ENCODE assay signal across 20 cellular contexts in the genomic region with DNA sequence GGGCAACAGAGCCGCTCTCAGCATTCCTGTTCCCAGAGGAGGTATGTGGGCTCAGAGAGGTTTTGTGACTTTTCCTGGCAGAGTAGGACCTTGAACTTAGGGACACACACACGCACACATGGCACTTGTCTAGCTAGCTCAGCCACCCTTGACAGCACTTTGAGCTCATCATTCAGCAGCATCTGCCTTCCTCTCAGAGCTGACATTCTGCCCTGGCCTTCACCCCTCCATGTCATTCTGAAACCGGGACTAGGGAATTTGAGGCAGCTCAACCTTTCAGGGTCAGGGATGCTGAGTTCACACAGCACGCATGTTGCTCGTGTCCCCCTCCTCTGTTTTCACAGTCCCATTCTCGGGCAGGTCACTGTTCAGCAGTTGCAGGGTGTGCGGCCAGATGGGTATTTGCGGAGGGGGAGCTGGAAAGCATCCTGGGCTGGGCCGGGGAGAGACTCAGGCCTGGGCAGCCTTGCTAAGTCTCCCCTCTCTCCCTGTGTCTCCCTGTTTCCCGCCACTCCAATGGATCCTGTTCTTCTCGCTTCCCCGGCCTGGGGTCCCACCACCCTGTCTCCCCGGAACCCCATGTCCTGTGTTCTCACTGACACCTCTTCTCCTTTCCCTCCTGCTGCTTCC.
"Had no signal": no experiment of that assay in that cellular context is flagged by ENCODE, and none has a peak within 500 bp of the region (broad histone marks: within the 10 kb centered on the region; RNA-seq: fewer than 3 reads in every experiment).

No MANE protein-coding gene starts in this region.

- H3K4me1 Mint-ChIP-seq: activated CD4-positive, alpha-beta T cell treated with anti-CD3 and anti-CD28 coated beads, Interleukin-2, amount 10 ng/mL, durations not matched to agents 24 days and 14 days; activated naive CD4-positive, alpha-beta T cell treated with anti-CD3 and anti-CD28 coated beads, Interleukin-2, amount 10 ng/mL, durations not matched to agents 7 days and 5 days; immature natural killer cell; memory B cell; naive thymus-derived CD8-positive, alpha-beta T cell had no signal

- H3K36me3 Mint-ChIP-seq: activated naive CD4-positive, alpha-beta T cell treated with anti-CD3 and anti-CD28 coated beads, Interleukin-2, amount 10 ng/mL, durations not matched to agents 7 days and 5 days; immature natural killer cell; memory B cell; naive thymus-derived CD8-positive, alpha-beta T cell had no signal

- H3K4me3 Mint-ChIP-seq: activated CD4-positive, alpha-beta T cell treated with anti-CD3 and anti-CD28 coated beads, Interleukin-2, amount 10 ng/mL, durations not matched to agents 24 days and 14 days; activated CD8-positive, alpha-beta T cell treated with anti-CD3 and anti-CD28 coated beads for 36 hours; activated naive CD4-positive, alpha-beta T cell treated with anti-CD3 and anti-CD28 coated beads, Interleukin-2, amount 10 ng/mL, durations not matched to agents 7 days and 5 days; activated T-cell treated with anti-CD3 and anti-CD28 coated beads, Interleukin-2, amount 50 U/mL, for 4 hours; immature natural killer cell; memory B cell; naive thymus-derived CD8-positive, alpha-beta T cell; stimulated activated naive CD8-positive, alpha-beta T cell treated with anti-CD3 and anti-CD28 coated beads, Interleukin-15, Interleukin-2, amounts not matched to agents 100 ng/mL and 50 ng/mL, for 24 hours; T-helper 1 cell treated with Interleukin-12 subunit alpha and Interleukin-12 subunit beta and Interleukin-4 antibody, amounts not matched to agents 30 μg/mL and 1 μg/mL, for 36 hours had no signal

- ATAC-seq: activated CD8-positive, alpha-beta T cell treated with anti-CD3 and anti-CD28 coated beads for 36 hours; activated T-cell treated with anti-CD3 and anti-CD28 coated beads, Interleukin-2, amount 50 U/mL, for 4 hours; gastroesophageal sphincter; naive thymus-derived CD8-positive, alpha-beta T cell had no signal

- H3K36me3 ChIP-seq: ascending aorta, esophagus muscularis mucosa, gastroesophageal sphincter, heart right ventricle, transverse colon, uterus had no signal

- H3K4me1 ChIP-seq: uterus had no signal

- H3K4me3 ChIP-seq: esophagus muscularis mucosa, gastroesophageal sphincter, heart right ventricle, transverse colon, uterus had no signal

- H3K27me3 ChIP-seq: ascending aorta, esophagus muscularis mucosa, transverse colon, uterus had no signal

- H3K9me3 ChIP-seq: ascending aorta, esophagus muscularis mucosa, gastroesophageal sphincter, heart right ventricle, transverse colon, uterus had no signal

- H3K27ac ChIP-seq: ascending aorta, esophagus muscularis mucosa, gastroesophageal sphincter, heart right ventricle, transverse colon, uterus had no signal

- H3K9me3 Mint-ChIP-seq: activated CD4-positive, alpha-beta T cell treated with anti-CD3 and anti-CD28 coated beads, Interleukin-2, amount 10 ng/mL, durations not matched to agents 24 days and 14 days; activated CD8-positive, alpha-beta T cell treated with anti-CD3 and anti-CD28 coated beads for 36 hours; activated naive CD4-positive, alpha-beta T cell treated with anti-CD3 and anti-CD28 coated beads, Interleukin-2, amount 10 ng/mL, durations not matched to agents 7 days and 5 days; activated T-cell treated with anti-CD3 and anti-CD28 coated beads, Interleukin-2, amount 50 U/mL, for 4 hours; immature natural killer cell; memory B cell; naive thymus-derived CD8-positive, alpha-beta T cell; stimulated activated naive CD8-positive, alpha-beta T cell treated with anti-CD3 and anti-CD28 coated beads, Interleukin-15, Interleukin-2, amounts not matched to agents 100 ng/mL and 50 ng/mL, for 24 hours; T-helper 1 cell treated with Interleukin-12 subunit alpha and Interleukin-12 subunit beta and Interleukin-4 antibody, amounts not matched to agents 30 μg/mL and 1 μg/mL, for 36 hours had no signal

- DNase-seq: activated CD4-positive, alpha-beta T cell treated with anti-CD3 and anti-CD28 coated beads, Interleukin-2, amount 10 ng/mL, durations not matched to agents 24 days and 14 days; activated CD8-positive, alpha-beta T cell treated with anti-CD3 and anti-CD28 coated beads for 36 hours; activated naive CD4-positive, alpha-beta T cell treated with anti-CD3 and anti-CD28 coated beads, Interleukin-2, amount 10 ng/mL, durations not matched to agents 7 days and 5 days; activated T-cell treated with anti-CD3 and anti-CD28 coated beads, Interleukin-2, amount 50 U/mL, for 4 hours; cerebellar nuclear complex; cortex of kidney; effector CD4-positive, alpha-beta T cell; heart right ventricle; immature natural killer cell; naive thymus-derived CD8-positive, alpha-beta T cell; occipital lobe; stimulated activated CD4-positive, alpha-beta T cell treated with anti-CD3 and anti-CD28 coated beads, Interleukin-2, amount 100 ng/mL, for 24 hours; transverse colon; uterus had no signal

- H3K27ac Mint-ChIP-seq: activated CD4-positive, alpha-beta T cell treated with anti-CD3 and anti-CD28 coated beads, Interleukin-2, amount 10 ng/mL, durations not matched to agents 24 days and 14 days; activated CD8-positive, alpha-beta T cell treated with anti-CD3 and anti-CD28 coated beads for 36 hours; activated naive CD4-positive, alpha-beta T cell treated with anti-CD3 and anti-CD28 coated beads, Interleukin-2, amount 10 ng/mL, durations not matched to agents 7 days and 5 days; immature natural killer cell; memory B cell; naive thymus-derived CD8-positive, alpha-beta T cell; stimulated activated naive CD8-positive, alpha-beta T cell treated with anti-CD3 and anti-CD28 coated beads, Interleukin-15, Interleukin-2, amounts not matched to agents 100 ng/mL and 50 ng/mL, for 24 hours; T-helper 1 cell treated with Interleukin-12 subunit alpha and Interleukin-12 subunit beta and Interleukin-4 antibody, amounts not matched to agents 30 μg/mL and 1 μg/mL, for 36 hours had no signal
